In genomic region chr5:81751836-81752643, GRCh38 we compare ENCODE assay signal across 8 cellular contexts. TPM values are rescaled to one million over a fixed set of nuclear protein-coding genes. Genes with fewer than 3 reads are reported as not detected.
A peak's percentile ranks its signal among the peaks of the same experiment; 100 is the strongest.
DNase-seq lines count a peak whose midpoint lies in the region; ATAC-seq, FAIRE-seq and TF ChIP-seq lines count a peak whose summit lies in the region.

No MANE protein-coding gene starts in this region.

- H3K27me3 ChIP-seq in bronchial epithelial cell (ENCODE audit: control insufficient read depth, insufficient read depth, low read length) (no peaks in the 10 kb centered on the region), testis (no peaks in the 10 kb centered on the region)

- DNase-seq in DMS79 treated with DMSO at 0.1 percent for 48 hours (lab: John Stamatoyannopoulos, UW) (peak; percentile 6), DMS79 (lab: John Stamatoyannopoulos, UW) (no peak), NCI-H82 (lab: John Stamatoyannopoulos, UW) (peak; percentile 89), bronchial epithelial cell (ENCODE audit: low read depth) (no peak), lower leg skin (ENCODE audit: low spot score in 2 of 2) (peak; percentile 43 to 89), testis (peak; percentile 55)

- TF ChIP-seq CTCF in bronchial epithelial cell (IDR thresholded peaks at IDR 0.05; ENCODE audit: insufficient read depth, low read length, severe bottlenecking), result no peak
- no peak for TF ChIP-seq CTCF in lower leg skin (IDR thresholded peaks at IDR 0.05)
- no peak for TF ChIP-seq CTCF in testis (IDR thresholded peaks at IDR 0.05)

- FAIRE-seq in bronchial epithelial cell (lab: Jason Lieb, UNC), result no peak

- H3K27ac ChIP-seq in testis, result peak overlapping the region; percentile 96 to 98

- no peak for ATAC-seq in GM21360 (IDR thresholded peaks at IDR 0.05; ENCODE audit: unreplicated experiment)
- no peak for ATAC-seq in HG03039 (IDR thresholded peaks at IDR 0.05; ENCODE audit: unreplicated experiment)

- H3K9me3 ChIP-seq in testis, result no peaks in the 10 kb centered on the region

- TF ChIP-seq POLR2A in lower leg skin (IDR thresholded peaks at IDR 0.05), result no peak
- TF ChIP-seq POLR2A in testis (IDR thresholded peaks at IDR 0.05), result no peak

- 6 to 15% methylated on average over 21 to 37 of the region's 37 CpGs for WGBS in lower leg skin, 2 donors
- 21 to 34% methylated on average over 14 to 37 of the region's 37 CpGs for WGBS in testis, 2 donors

- H3K4me1 ChIP-seq in testis, result peaks cover 14% of the 10 kb centered on the region

- H3K4me3 ChIP-seq in bronchial epithelial cell (ENCODE audit: low read depth, low read length), result peak overlapping the region; percentile 53
- H3K4me3 ChIP-seq in lower leg skin (ENCODE audit: low read depth, poor library complexity, severe bottlenecking), result peak overlapping the region; percentile 17
- peak overlapping the region; percentile 80 to 85 for H3K4me3 ChIP-seq in testis

- intact Hi-C loops in lower leg skin (cut with DNase I; ENCODE audit: low total_unique reads) (loop anchor here (5.0 to 10.0 kb wide), 3 partner anchors 35 to 247 kb away; no protein-coding TSS in a partner anchor), testis (cut with DNase I; ENCODE audit: low total_unique reads) (loop anchor here (1.0 to 5.0 kb wide), 2 partner anchors 35 to 100 kb away; no protein-coding TSS in a partner anchor)

- no peaks in the 10 kb centered on the region for H3K36me3 ChIP-seq in bronchial epithelial cell (ENCODE audit: control insufficient read depth, insufficient read depth, low read length)
- no peaks in the 10 kb centered on the region for H3K36me3 ChIP-seq in testis (ENCODE audit: low read depth, missing control alignments)

RNA-seq across cellular contexts. Expression of gene SSBP2, which starts 1.1 kb away (rescaled TPM):
- total RNA-seq in bronchial epithelial cell (7.9 and 13.4 TPM in 2 replicates), lower leg skin (10 to 100 TPM; 45.3 to 83.1 (median 61.7) TPM), testis (10 to 100 TPM; 17.5 to 22.7 TPM)
- 27.6 TPM for polyA plus RNA-seq in testis (ENCODE audit: insufficient read depth, low read depth, low replicate concordance)

Comparison
In these comparisons a context has a peak if more than half of its experiments do, and no peak if none do; other contexts are left out.
1. DNase-seq: peak in DMS79 treated with DMSO at 0.1 percent for 48 hours (single experiment), NCI-H82 (single experiment), lower leg skin (2 of 2) and testis (single experiment); none in DMS79 (single experiment) and bronchial epithelial cell (single experiment).
2. H3K4me3 ChIP-seq: peak in every context shown above with its lines; median percentile 82 in testis; 53 in bronchial epithelial cell; 17 in lower leg skin.